ENCODE assay signal across 33 cellular contexts in genomic region chr9:104912606-104913005, GRCh38.
"Had no signal": no experiment of that assay in that cellular context is flagged by ENCODE, and none has a peak within 500 bp of the region (broad histone marks: within the 10 kb centered on the region; RNA-seq: fewer than 3 reads in every experiment).

No MANE protein-coding gene starts in this region.

- DNase-seq: activated CD4-positive, alpha-beta memory T cell treated with anti-CD3 and anti-CD28 coated beads, Interleukin-2, amount 10 ng/mL, durations not matched to agents 7 days and 5 days; activated CD4-positive, alpha-beta T cell treated with anti-CD3 and anti-CD28 coated beads, Interleukin-2, amount 10 ng/mL, durations not matched to agents 24 days and 14 days; activated CD4-positive, CD25-positive, alpha-beta regulatory T cell treated with anti-CD3 and anti-CD28 coated beads, Interleukin-2, amount 50 U/mL, for 72 hours; activated CD8-positive, alpha-beta memory T cell treated with anti-CD3 and anti-CD28 coated beads, Interleukin-2, amount 50 U/mL, for 48 hours; activated gamma-delta T cell; activated naive CD4-positive, alpha-beta T cell treated with anti-CD3 and anti-CD28 coated beads, Interleukin-2, amount 10 ng/mL, durations not matched to agents 7 days and 5 days; activated naive CD8-positive, alpha-beta T cell treated with anti-CD3 and anti-CD28 coated beads, Interleukin-2, amount 10 ng/mL, durations not matched to agents 7 days and 5 days; activated T-cell treated with anti-CD3 and anti-CD28 coated beads, Interleukin-2, amount 50 U/mL, for 24 hours; brain microvascular endothelial cell; dorsolateral prefrontal cortex; effector memory CD8-positive, alpha-beta T cell; foreskin fibroblast; heart right ventricle; kidney glomerular epithelial cell; left lung; mammary epithelial cell; naive thymus-derived CD4-positive, alpha-beta T cell; nucleus accumbens; stimulated activated CD4-positive, alpha-beta T cell treated with anti-CD3 and anti-CD28 coated beads, Interleukin-15, amount 100 ng/mL, for 24 hours; stimulated activated CD4-positive, alpha-beta T cell treated with anti-CD3 and anti-CD28 coated beads, Interleukin-2, amount 100 ng/mL, for 24 hours; stimulated activated naive CD4-positive, alpha-beta T cell; T-helper 9 cell; transverse colon; WERI-Rb-1 had no signal

- H3K27ac ChIP-seq: brain microvascular endothelial cell, coronary artery, left lung, parathyroid adenoma, right atrium auricular region, transverse colon, WERI-Rb-1 had no signal

- H3K4me3 ChIP-seq: coronary artery, dorsolateral prefrontal cortex, heart right ventricle, left lung, right atrium auricular region, smooth muscle cell, transverse colon had no signal

- H3K27me3 ChIP-seq: brain microvascular endothelial cell, dorsolateral prefrontal cortex, heart right ventricle, left lung, right atrium auricular region, transverse colon had no signal

- H3K27me3 Mint-ChIP-seq: activated T-cell treated with anti-CD3 and anti-CD28 coated beads, Interleukin-2, amount 50 U/mL, for 24 hours had no signal

- H3K9ac ChIP-seq: parathyroid adenoma had no signal

- H3K4me1 Mint-ChIP-seq: activated CD4-positive, alpha-beta T cell treated with anti-CD3 and anti-CD28 coated beads, Interleukin-2, amount 10 ng/mL, durations not matched to agents 24 days and 14 days had no signal

- H3K36me3 ChIP-seq: brain microvascular endothelial cell, left lung, right atrium auricular region, transverse colon, WERI-Rb-1 had no signal

- H3K27ac Mint-ChIP-seq: activated CD4-positive, alpha-beta memory T cell treated with anti-CD3 and anti-CD28 coated beads, Interleukin-2, amount 10 ng/mL, durations not matched to agents 7 days and 5 days; activated CD4-positive, alpha-beta T cell treated with anti-CD3 and anti-CD28 coated beads, Interleukin-2, amount 10 ng/mL, durations not matched to agents 24 days and 14 days; activated naive CD4-positive, alpha-beta T cell treated with anti-CD3 and anti-CD28 coated beads, Interleukin-2, amount 10 ng/mL, durations not matched to agents 7 days and 5 days; activated naive CD8-positive, alpha-beta T cell treated with anti-CD3 and anti-CD28 coated beads, Interleukin-2, amount 10 ng/mL, durations not matched to agents 7 days and 5 days; activated T-cell treated with anti-CD3 and anti-CD28 coated beads, Interleukin-2, amount 50 U/mL, for 24 hours; effector memory CD8-positive, alpha-beta T cell; mesothelial cell of epicardium; naive thymus-derived CD4-positive, alpha-beta T cell; T-helper 1 cell treated with Interleukin-12 subunit alpha and Interleukin-12 subunit beta and Interleukin-4 antibody, amounts not matched to agents 30 μg/mL and 1 μg/mL, for 36 hours had no signal

- FAIRE-seq: astrocyte, TTC549 had no signal

- H3K9me3 ChIP-seq: heart right ventricle, left lung, right atrium auricular region, transverse colon had no signal

- H3K9me3 Mint-ChIP-seq: activated CD4-positive, alpha-beta memory T cell treated with anti-CD3 and anti-CD28 coated beads, Interleukin-2, amount 10 ng/mL, durations not matched to agents 7 days and 5 days; activated CD4-positive, alpha-beta T cell treated with anti-CD3 and anti-CD28 coated beads, Interleukin-2, amount 10 ng/mL, durations not matched to agents 24 days and 14 days; activated naive CD4-positive, alpha-beta T cell treated with anti-CD3 and anti-CD28 coated beads, Interleukin-2, amount 10 ng/mL, durations not matched to agents 7 days and 5 days; activated naive CD8-positive, alpha-beta T cell treated with anti-CD3 and anti-CD28 coated beads, Interleukin-2, amount 10 ng/mL, durations not matched to agents 7 days and 5 days; activated T-cell treated with anti-CD3 and anti-CD28 coated beads, Interleukin-2, amount 50 U/mL, for 24 hours; effector memory CD8-positive, alpha-beta T cell; mesothelial cell of epicardium; naive thymus-derived CD4-positive, alpha-beta T cell; T-helper 1 cell treated with Interleukin-12 subunit alpha and Interleukin-12 subunit beta and Interleukin-4 antibody, amounts not matched to agents 30 μg/mL and 1 μg/mL, for 36 hours had no signal

- ATAC-seq: effector memory CD8-positive, alpha-beta T cell; esophagus mucosa; heart right ventricle; left lung; naive thymus-derived CD4-positive, alpha-beta T cell had no signal

- H3K36me3 Mint-ChIP-seq: activated naive CD4-positive, alpha-beta T cell treated with anti-CD3 and anti-CD28 coated beads, Interleukin-2, amount 10 ng/mL, durations not matched to agents 7 days and 5 days; activated naive CD8-positive, alpha-beta T cell treated with anti-CD3 and anti-CD28 coated beads, Interleukin-2, amount 10 ng/mL, durations not matched to agents 7 days and 5 days; mesothelial cell of epicardium had no signal

- H3K4me2 ChIP-seq: smooth muscle cell had no signal

- H3K4me3 Mint-ChIP-seq: activated CD4-positive, alpha-beta memory T cell treated with anti-CD3 and anti-CD28 coated beads, Interleukin-2, amount 10 ng/mL, durations not matched to agents 7 days and 5 days; activated CD4-positive, alpha-beta T cell treated with anti-CD3 and anti-CD28 coated beads, Interleukin-2, amount 10 ng/mL, durations not matched to agents 24 days and 14 days; activated naive CD4-positive, alpha-beta T cell treated with anti-CD3 and anti-CD28 coated beads, Interleukin-2, amount 10 ng/mL, durations not matched to agents 7 days and 5 days; activated naive CD8-positive, alpha-beta T cell treated with anti-CD3 and anti-CD28 coated beads, Interleukin-2, amount 10 ng/mL, durations not matched to agents 7 days and 5 days; activated T-cell treated with anti-CD3 and anti-CD28 coated beads, Interleukin-2, amount 50 U/mL, for 24 hours; effector memory CD8-positive, alpha-beta T cell; mesothelial cell of epicardium; naive thymus-derived CD4-positive, alpha-beta T cell; T-helper 1 cell treated with Interleukin-12 subunit alpha and Interleukin-12 subunit beta and Interleukin-4 antibody, amounts not matched to agents 30 μg/mL and 1 μg/mL, for 36 hours had no signal
